Comparison of ENCODE assay signal across 17 cellular contexts in genomic region chr15:69841046-69841828, GRCh38.
"Had no signal": no experiment of that assay in that cellular context is flagged by ENCODE, and none has a peak within 500 bp of the region (broad histone marks: within the 10 kb centered on the region; RNA-seq: fewer than 3 reads in every experiment).

No MANE protein-coding gene starts in this region.

- H3K27me3 ChIP-seq: ascending aorta, transverse colon, uterus had no signal

- H3K4me3 ChIP-seq: ascending aorta, lower lobe of right lung, suprapubic skin, transverse colon, uterus had no signal

- DNase-seq: activated CD4-positive, alpha-beta T cell treated with anti-CD3 and anti-CD28 coated beads for 1 hour; activated gamma-delta T cell; activated T-cell treated with anti-CD3 and anti-CD28 coated beads, Interleukin-2, amount 50 U/mL, for 72 hours; cerebellar nuclear complex; cortex of kidney; erythroblast; kidney glomerular epithelial cell; lower lobe of right lung; nucleus accumbens; posterior cingulate gyrus; stimulated activated naive CD8-positive, alpha-beta T cell treated with anti-CD3 and anti-CD28 coated beads, Interleukin-15, amount 100 ng/mL, for 72 hours; T-helper 2 cell; transverse colon; WERI-Rb-1 had no signal

- H3K9me3 ChIP-seq: ascending aorta, lower lobe of right lung, suprapubic skin, transverse colon, uterus had no signal

- H3K27ac ChIP-seq: ascending aorta, lower lobe of right lung, suprapubic skin, transverse colon, uterus, WERI-Rb-1 had no signal

- ATAC-seq: activated T-cell treated with anti-CD3 and anti-CD28 coated beads, Interleukin-2, amount 50 U/mL, for 72 hours; lower lobe of right lung; stimulated activated naive CD8-positive, alpha-beta T cell treated with anti-CD3 and anti-CD28 coated beads, Interleukin-15, amount 100 ng/mL, for 72 hours had no signal

- H3K36me3 ChIP-seq: ascending aorta, lower lobe of right lung, suprapubic skin, transverse colon, uterus, WERI-Rb-1 had no signal

- H3K4me1 ChIP-seq: ascending aorta, lower lobe of right lung, transverse colon, uterus had no signal
